Comparison of ENCODE assay signal across 25 cellular contexts in the genomic region with DNA sequence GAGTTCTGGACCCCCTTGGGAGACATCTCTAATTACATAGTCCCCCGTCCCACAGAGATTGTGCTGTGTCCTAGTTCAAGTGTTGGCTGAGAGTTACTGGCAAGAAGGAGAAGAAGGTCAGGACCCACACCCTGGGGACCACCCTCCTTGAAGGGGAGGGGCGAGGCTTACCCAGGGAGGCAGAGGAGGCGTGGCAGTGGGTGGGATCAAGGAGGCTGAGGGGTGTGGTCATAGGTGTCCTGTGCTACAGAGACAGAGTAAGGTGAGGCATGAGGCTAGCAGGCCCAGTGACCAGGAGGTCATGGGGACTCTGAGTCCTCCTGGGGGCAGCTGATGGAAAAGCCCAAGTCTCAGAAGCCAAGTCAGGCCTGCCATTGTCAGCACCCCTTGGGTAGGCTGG. TPM values are rescaled to one million over a fixed set of nuclear protein-coding genes. Genes with fewer than 3 reads are reported as not detected.
DNase-seq lines count a peak whose midpoint lies in the region; ATAC-seq, FAIRE-seq and TF ChIP-seq lines count a peak whose summit lies in the region.
"Had no signal": no experiment of that assay in that cellular context is flagged by ENCODE, and none has a peak within 500 bp of the region (broad histone marks: within the 10 kb centered on the region; RNA-seq: fewer than 3 reads in every experiment).

No MANE protein-coding gene starts in this region.

- H3K23ac ChIP-seq in H1 (ENCODE audit: insufficient read length) (no peak overlapping the region), neuronal stem cell (ENCODE audit: low read depth, low read length, poor library complexity) (no peak overlapping the region)

- H3K56ac ChIP-seq in H1 (replicated peaks; ENCODE audit: insufficient read length, low read depth, low read length): no peak overlapping the region

- H3K27ac ChIP-seq in Karpas-422 (ENCODE audit: low read length) (no peak overlapping the region), H1 (ENCODE audit: low read depth, low read length) (no peak overlapping the region), neuronal stem cell (replicated peaks; ENCODE audit: low read length) (no peak overlapping the region), tibial nerve (no peak overlapping the region)
- H3K27ac ChIP-seq: KMS-11 had no signal

- H3K14ac ChIP-seq in H1 (ENCODE audit: insufficient read length) (no peak overlapping the region), neuronal stem cell (ENCODE audit: low read length) (no peak overlapping the region)

- no peak for ATAC-seq in activated naive CD4-positive, alpha-beta T cell treated with anti-CD3 and anti-CD28 coated beads, Interleukin-2, amount 50 U/mL, for 72 hours
- ATAC-seq: HepG2, Right ventricle myocardium inferior had no signal

- H4K20me1 ChIP-seq in Karpas-422 (ENCODE audit: insufficient read depth, low read depth, low read length) (no peaks in the 10 kb centered on the region), H1 (replicated peaks in 1 of 2; ENCODE audit: control insufficient read depth in 1 of 2, insufficient read depth in 2 of 2, low read length in 2 of 2) (no peaks in the 10 kb centered on the region)

- CTCF ChIA-PET in H1 (lab: Charles Lee; ENCODE audit: partially characterized antibody): interaction anchor here (0.7 to 52.0 kb wide), 5 partner anchors 11 to 100 kb away, joined by 3 to 880 read pairs (median 6); a partner anchor contains a TSS

- no peaks in the 10 kb centered on the region for H3K9me3 ChIP-seq in Karpas-422 (ENCODE audit: low read length)
- H3K9me3 ChIP-seq in H1 (ENCODE audit: insufficient read depth in 2 of 2, low read depth in 1 of 2, low read length in 1 of 2): no peaks in the 10 kb centered on the region
- no peaks in the 10 kb centered on the region for H3K9me3 ChIP-seq in neuronal stem cell (replicated peaks in 1 of 2; ENCODE audit: control insufficient read depth in 2 of 2, insufficient read depth in 1 of 2, low read depth in 1 of 2, low read length in 2 of 2)
- H3K9me3 ChIP-seq in tibial nerve: no peaks in the 10 kb centered on the region
- H3K9me3 ChIP-seq: BE2C, Caco-2 had no signal

- TF ChIP-seq CTCF in H1 (IDR thresholded peaks at IDR 0.05; ENCODE audit: control extremely low read depth in 1 of 3, insufficient read depth in 1 of 3, low read depth in 1 of 3, low read length in 3 of 3) (no peak), tibial nerve (IDR thresholded peaks at IDR 0.05) (no peak)

- TF ChIP-seq EP300 in H1 (IDR thresholded peaks at IDR 0.05; ENCODE audit: borderline replicate concordance in 1 of 2, low read depth in 2 of 2, low read length in 2 of 2): no peak
- no peak for TF ChIP-seq EP300 in tibial nerve (IDR thresholded peaks at IDR 0.05)

- H3K9ac ChIP-seq in Karpas-422 (ENCODE audit: low read length): no peak overlapping the region
- H3K9ac ChIP-seq in H1 (replicated peaks in 1 of 4; ENCODE audit: extremely low read depth in 1 of 4, low read depth in 3 of 4, low read length in 3 of 4): no peak overlapping the region
- no peak overlapping the region for H3K9ac ChIP-seq in neuronal stem cell (ENCODE audit: low read depth, low read length, poor library complexity)
- H3K9ac ChIP-seq: KMS-11 had no signal

- no peak overlapping the region for H2BK20ac ChIP-seq in H1 (ENCODE audit: low read length)

- H3K36me3 Mint-ChIP-seq in activated naive CD4-positive, alpha-beta T cell treated with anti-CD3 and anti-CD28 coated beads, Interleukin-2, amount 50 U/mL, for 72 hours: peaks cover 0 to 10% of the 10 kb centered on the region in 2 donors
- H3K36me3 Mint-ChIP-seq: CD4-positive, CD25-positive, alpha-beta regulatory T cell had no signal

- H3K4me2 ChIP-seq in Karpas-422 (ENCODE audit: low read depth, low read length, poor library complexity, severe bottlenecking) (no peak overlapping the region), H1 (ENCODE audit: insufficient read depth in 1 of 2, low read depth in 2 of 2, low read length in 2 of 2) (no peak overlapping the region), neuronal stem cell (ENCODE audit: insufficient read depth, low read length, poor library complexity, severe bottlenecking) (no peak overlapping the region)
- H3K4me2 ChIP-seq: KMS-11 had no signal

- H4K91ac ChIP-seq in H1 (replicated peaks; ENCODE audit: insufficient read length, low read length) (no peak overlapping the region), neuronal stem cell (ENCODE audit: low read depth, low read length, poor library complexity) (no peak overlapping the region)

- 81% methylated on average over 3 of the region's 3 CpGs; no CpG with 5 or more reads in 1 of the 2 experiments for WGBS in H1 (ENCODE audit: extremely low coverage in 1 of 2, insufficient coverage in 1 of 2, insufficient read length in 1 of 2, insufficient replicate concordance in 2 of 2, low coverage in 1 of 2, low lambda C conversion rate in 2 of 2, missing lambda C conversion rate in 1 of 2), 2 experiments
- WGBS in neuronal stem cell (ENCODE audit: extremely low coverage in 2 of 2, insufficient read length in 2 of 2, insufficient replicate concordance in 1 of 2), 2 donors: no CpG with 5 or more reads among the region's 3 CpGs
- 74 to 89% methylated on average over 3 of the region's 3 CpGs for WGBS in tibial nerve, 2 donors

- H3K79me2 ChIP-seq in Karpas-422 (ENCODE audit: low read length): no peaks in the 10 kb centered on the region
- no peaks in the 10 kb centered on the region for H3K79me2 ChIP-seq in H1 (ENCODE audit: control insufficient read depth in 1 of 2, insufficient read depth in 2 of 2, low read length in 2 of 2)

- TF ChIP-seq POLR2A in H1 (IDR thresholded peaks at IDR 0.05; ENCODE audit: control extremely low read depth in 1 of 2, low read depth in 2 of 2, low read length in 2 of 2): no peak
- TF ChIP-seq POLR2A in tibial nerve (IDR thresholded peaks at IDR 0.05): no peak

- H3K36me3 ChIP-seq in Karpas-422 (ENCODE audit: insufficient read depth, low read length): no peaks in the 10 kb centered on the region
- H3K36me3 ChIP-seq in H1 (ENCODE audit: control insufficient read depth in 2 of 4, insufficient read depth in 4 of 4, low read length in 3 of 4): no peaks in the 10 kb centered on the region
- no peaks in the 10 kb centered on the region for H3K36me3 ChIP-seq in neuronal stem cell (replicated peaks in 1 of 2; ENCODE audit: control insufficient read depth in 2 of 2, insufficient read depth in 2 of 2, low read length in 2 of 2)
- H3K36me3 ChIP-seq in tibial nerve: no peaks in the 10 kb centered on the region
- H3K36me3 ChIP-seq: BE2C had no signal

- DNase-seq in activated naive CD4-positive, alpha-beta T cell treated with anti-CD3 and anti-CD28 coated beads, Interleukin-2, amount 50 U/mL, for 72 hours (ENCODE audit: low spot score in 2 of 2): no peak
- DNase-seq in activated naive CD4-positive, alpha-beta T cell (lab: John Stamatoyannopoulos, UW): no peak
- peak; percentile 51 for DNase-seq in Karpas-422
- peak in 1 of 2 experiments; percentile 55 for DNase-seq in H1 (ENCODE audit: low read depth in 1 of 2, low spot score in 2 of 2)
- no peak for DNase-seq in neuronal stem cell (ENCODE audit: low spot score)
- DNase-seq in dedifferentiated amniotic fluid mesenchymal stem cell (ENCODE audit: extremely low spot score): no peak
- DNase-seq in SIG-M5 treated with dmso at 0.1 percent for 504 hours (lab: John Stamatoyannopoulos, UW; ENCODE audit: unreplicated experiment): no peak
- DNase-seq in tibial nerve (ENCODE audit: low spot score in 2 of 2): no peak
- DNase-seq: BE2C; Caco-2; CD4-positive, CD25-positive, alpha-beta regulatory T cell; GOT3; NCI-H1048; NCI-H1436; NCI-H1930; NCI-H226; NCI-H524 treated with DMSO at 0.1 percent for 48 hours had no signal

- H2BK12ac ChIP-seq in H1 (ENCODE audit: low read depth, low read length) (0 out of 2 replicates have a peak overlapping the region, but pooled peaks have one; percentile 71), neuronal stem cell (ENCODE audit: low read length) (peak overlapping the region; percentile 52)

- no peak overlapping the region for H2AK5ac ChIP-seq in H1 (ENCODE audit: low read depth, low read length)
- peak overlapping the region; percentile 70 for H2AK5ac ChIP-seq in neuronal stem cell (ENCODE audit: low read depth, low read length)

- no peak overlapping the region for H3K4ac ChIP-seq in H1 (replicated peaks; ENCODE audit: insufficient read length, low read depth, low read length)
- H3K4ac ChIP-seq in neuronal stem cell (ENCODE audit: low read length): no peak overlapping the region

- H3K79me1 ChIP-seq in H1 (ENCODE audit: low read depth, low read length): no peaks in the 10 kb centered on the region; the same call in 1 of the 2 replicates
- no peaks in the 10 kb centered on the region for H3K79me1 ChIP-seq in neuronal stem cell (ENCODE audit: low read depth, low read length)

- H3K4me1 ChIP-seq in Karpas-422 (ENCODE audit: low read length) (peaks cover 20% of the 10 kb centered on the region), H1 (replicated peaks in 1 of 4; ENCODE audit: control insufficient read depth in 3 of 4, insufficient read depth in 4 of 4, low read length in 3 of 4) (peaks cover 13 to 26% (median 18%) of the 10 kb centered on the region in 4 experiments), neuronal stem cell (ENCODE audit: control insufficient read depth in 2 of 2, insufficient read depth in 1 of 2, low read depth in 1 of 2, low read length in 2 of 2) (peaks cover 0 to 13% of the 10 kb centered on the region in 2 donors), tibial nerve (peaks cover 0 to 9% (median 0%) of the 10 kb centered on the region in 4 donors)
- H3K4me1 ChIP-seq: Caco-2 had no signal

- H3K27ac Mint-ChIP-seq in activated naive CD4-positive, alpha-beta T cell treated with anti-CD3 and anti-CD28 coated beads, Interleukin-2, amount 50 U/mL, for 72 hours: peak overlapping the region; percentile 10 to 82

- H3K9me2 ChIP-seq in Karpas-422 (replicated peaks; ENCODE audit: insufficient read depth, low read length): no peaks in the 10 kb centered on the region

- peaks cover 0 to 11% of the 10 kb centered on the region in 2 donors for H3K9me3 Mint-ChIP-seq in activated naive CD4-positive, alpha-beta T cell treated with anti-CD3 and anti-CD28 coated beads, Interleukin-2, amount 50 U/mL, for 72 hours

- no peaks in the 10 kb centered on the region for H3K23me2 ChIP-seq in H1 (ENCODE audit: low read depth, low read length)

- POLR2A ChIA-PET in H1 (lab: Charles Lee; ENCODE audit: partially characterized antibody): interaction anchor here (0.7 to 1.8 kb wide), 3 partner anchors 9 to 38 kb away, joined by 3 to 9 read pairs (median 3); no protein-coding TSS in a partner anchor

- H3K27me3 ChIP-seq in Karpas-422 (ENCODE audit: low read length) (no peaks in the 10 kb centered on the region), H1 (replicated peaks in 1 of 4; ENCODE audit: control insufficient read depth in 3 of 4, extremely low read depth in 1 of 4, insufficient read depth in 3 of 4, low read length in 3 of 4) (no peaks in the 10 kb centered on the region), neuronal stem cell (ENCODE audit: control insufficient read depth in 3 of 3, insufficient read depth in 3 of 3, low read depth in 1 of 3, low read length in 3 of 3) (peaks cover 0 to 8% (median 3%) of the 10 kb centered on the region in 3 experiments), tibial nerve (no peaks in the 10 kb centered on the region)
- H3K27me3 ChIP-seq: BE2C had no signal

- H2BK5ac ChIP-seq in H1 (ENCODE audit: low read depth, low read length) (peak overlapping the region; percentile 48; the same call in 1 of the 2 replicates), neuronal stem cell (ENCODE audit: low read length) (no peak overlapping the region)

- H3K4me3 ChIP-seq in Karpas-422 (ENCODE audit: low read length) (no peak overlapping the region), H1 (ENCODE audit: extremely low read depth in 1 of 4, insufficient read depth in 2 of 4, low read depth in 3 of 4, low read length in 4 of 4) (no peak overlapping the region), neuronal stem cell (ENCODE audit: low read length in 2 of 2) (no peak overlapping the region), tibial nerve (no peak overlapping the region)

- no peak for TF ChIP-seq RAD21 in H1 (IDR thresholded peaks at IDR 0.05 in 1 of 2, conservative IDR thresholded peaks at IDR 0.05 in 1 of 2; ENCODE audit: low read depth in 2 of 2, low read length in 2 of 2)

- H2AFZ ChIP-seq in Karpas-422 (ENCODE audit: low read length) (no peak overlapping the region), H1 (ENCODE audit: low read length) (no peak overlapping the region), neuronal stem cell (ENCODE audit: low read length) (no peak overlapping the region)

- no peak overlapping the region for H4K5ac ChIP-seq in H1 (ENCODE audit: insufficient read length, low read depth, low read length)

- H2BK120ac ChIP-seq in H1 (replicated peaks; ENCODE audit: low read depth, low read length) (no peak overlapping the region), neuronal stem cell (ENCODE audit: low read depth, low read length) (no peak overlapping the region)

- H4K8ac ChIP-seq in H1 (ENCODE audit: extremely low read depth, insufficient read depth, low read length) (no peak overlapping the region), neuronal stem cell (ENCODE audit: low read depth, low read length) (no peak overlapping the region)

- no peak for FAIRE-seq in H1 (lab: Jason Lieb, UNC)
- FAIRE-seq: A204.1, G401.6, HepG2, RCC 7860 had no signal

- H2BK15ac ChIP-seq in H1 (ENCODE audit: low read length) (peak overlapping the region; percentile 50; the same call in 1 of the 2 replicates), neuronal stem cell (ENCODE audit: low read length) (no peak overlapping the region)

- H3K18ac ChIP-seq in H1 (ENCODE audit: extremely low read depth, low read length) (no peak overlapping the region), neuronal stem cell (ENCODE audit: low read length) (no peak overlapping the region)

RNA-seq across cellular contexts. Expression of a gene that starts 29.4 kb away (rescaled TPM):
- total RNA-seq in activated naive CD4-positive, alpha-beta T cell treated with anti-CD3 and anti-CD28 coated beads, Interleukin-2, amount 50 U/mL, for 72 hours: not detected
- total RNA-seq in Karpas-422 (2014; rRNA removed; shearing (Covaris generic); ENCODE audit: low replicate concordance): 0.25 and 0.52 TPM in 2 replicates
- 13.7 and 14.6 TPM in 2 replicates for total RNA-seq in H1 (2021; fragmentation: NEBNext Ultra II Directional; extraction: Animal tissue kit (Norgen Biotek cat#: 25700))
- polyA plus RNA-seq in H1 (2011; rRNA removed): 14.4 and 16.4 TPM in 2 replicates
- polyA plus RNA-seq in H1 (2011; cell fraction: cytosol; rRNA removed): 15.8 TPM
- 20.0 TPM for polyA plus RNA-seq in H1 (2011; cell fraction: nucleus; rRNA removed)
- polyA plus RNA-seq in H1 (2012, experiment 1 of 2): 11.8 to 14.0 TPM (median 12.5 TPM) in 4 replicates
- 6.5 TPM for polyA plus RNA-seq in H1 (2012, experiment 2 of 2)
- 6.0 TPM for polyA plus RNA-seq in H1 (2013, experiment 1 of 2)
- polyA plus RNA-seq in H1 (2013, experiment 2 of 2): 6.7 TPM
- polyA minus RNA-seq in H1 (2011; rRNA and poly(A)+ RNA removed): 56.9 and 70.7 TPM in 2 replicates
- polyA minus RNA-seq in H1 (2011; cell fraction: cytosol; rRNA and poly(A)+ RNA removed): 14.1 TPM
- polyA minus RNA-seq in H1 (2011; cell fraction: nucleus; rRNA and poly(A)+ RNA removed): 18.9 TPM
- polyA plus RNA-seq in neuronal stem cell (2013, experiment 1 of 2): 4.0 TPM
- 3.9 TPM for polyA plus RNA-seq in neuronal stem cell (2013, experiment 2 of 2)
- 1 to 10 TPM in 2 of 4 donors, under 1 TPM in 2; under 0.01 to 2.7 (median 1.0) TPM for total RNA-seq in tibial nerve
- total RNA-seq: Caco-2; CD4-positive, CD25-positive, alpha-beta regulatory T cell; HepG2; M059J; OCI-LY7 had no signal
- polyA plus RNA-seq: CD4-positive, CD25-positive, alpha-beta regulatory T cell; HepG2 had no signal

RNA-seq across cellular contexts. Expression of a gene that starts 59.0 kb away (rescaled TPM):
- total RNA-seq in activated naive CD4-positive, alpha-beta T cell treated with anti-CD3 and anti-CD28 coated beads, Interleukin-2, amount 50 U/mL, for 72 hours: not detected
- total RNA-seq in Karpas-422 (2014; rRNA removed; shearing (Covaris generic); ENCODE audit: low replicate concordance): not detected in 2 replicates
- total RNA-seq in H1 (2021; fragmentation: NEBNext Ultra II Directional; extraction: Animal tissue kit (Norgen Biotek cat#: 25700)): 6.1 and 6.5 TPM in 2 replicates
- polyA plus RNA-seq in H1 (2011; rRNA removed): 0.60 and 1.6 TPM in 2 replicates
- 1.6 TPM for polyA plus RNA-seq in H1 (2011; cell fraction: cytosol; rRNA removed)
- 3.8 TPM for polyA plus RNA-seq in H1 (2011; cell fraction: nucleus; rRNA removed)
- polyA plus RNA-seq in H1 (2012, experiment 1 of 2): 2.5 to 5.9 TPM (median 4.4 TPM) in 4 replicates
- not detected for polyA plus RNA-seq in H1 (2012, experiment 2 of 2)
- 4.7 TPM for polyA plus RNA-seq in H1 (2013, experiment 1 of 2)
- 6.5 TPM for polyA plus RNA-seq in H1 (2013, experiment 2 of 2)
- polyA minus RNA-seq in H1 (2011; rRNA and poly(A)+ RNA removed): 1.1 and 3.1 TPM in 2 replicates
- 10.3 TPM for polyA minus RNA-seq in H1 (2011; cell fraction: cytosol; rRNA and poly(A)+ RNA removed)
- polyA minus RNA-seq in H1 (2011; cell fraction: nucleus; rRNA and poly(A)+ RNA removed): 5.1 TPM
- polyA plus RNA-seq in neuronal stem cell (2013, experiment 1 of 2): 0.39 TPM
- polyA plus RNA-seq in neuronal stem cell (2013, experiment 2 of 2): 0.08 TPM
- total RNA-seq in tibial nerve: not detected
- total RNA-seq: Caco-2; CD4-positive, CD25-positive, alpha-beta regulatory T cell; HepG2; M059J; OCI-LY7; Right ventricle myocardium inferior had no signal
- polyA plus RNA-seq: CD4-positive, CD25-positive, alpha-beta regulatory T cell; HepG2 had no signal
